ENCODE assay signal across 1 cellular context in genomic region chr14:50532502-50533313, GRCh38.
TF ChIP-seq lines count a peak whose summit lies in the region.

Gene MAP4K5 (minus strand): TSS chr14:50532569. CDS start chr14:50532049, 520 bp downstream.

TF ChIP-seq in HepG2, 621 proteins besides CTCF, POLR2A, EP300 and RAD21 (continued from another document):
- peak; percentile 58 for TF ChIP-seq HNRNPLL (IDR thresholded peaks at IDR 0.05; ENCODE audit: low read depth, low read length, poor library complexity, severe bottlenecking)
- no peak for TF ChIP-seq ZNF75D (CRISPR knock-in tag; IDR thresholded peaks at IDR 0.05; ENCODE audit: borderline replicate concordance)
- peak; percentile 84 for TF ChIP-seq ARID4A (CRISPR knock-in tag; IDR thresholded peaks at IDR 0.05; ENCODE audit: borderline replicate concordance)
- 0 out of 2 replicates have a peak, but pooled peaks have one; percentile 37 for TF ChIP-seq ZNF343 (CRISPR knock-in tag; IDR thresholded peaks at IDR 0.05)
- no peak; the same call in 1 of the 2 replicates for TF ChIP-seq HOXA5 (CRISPR knock-in tag; IDR thresholded peaks at IDR 0.05)
- no peak for TF ChIP-seq TFAP4 (IDR thresholded peaks at IDR 0.05; ENCODE audit: borderline replicate concordance, low read depth)
- TF ChIP-seq ZNF577 (CRISPR knock-in tag; IDR thresholded peaks at IDR 0.05; ENCODE audit: borderline replicate concordance, low read depth): no peak
- no peak for TF ChIP-seq ZFP1 (CRISPR knock-in tag; IDR thresholded peaks at IDR 0.05)
- peak; percentile 51; the same call in 1 of the 2 replicates for TF ChIP-seq MEF2D (CRISPR knock-in tag; IDR thresholded peaks at IDR 0.05)
- TF ChIP-seq ZBTB20 (CRISPR knock-in tag; IDR thresholded peaks at IDR 0.05; ENCODE audit: borderline replicate concordance, low read depth): 0 out of 2 replicates have a peak, but pooled peaks have one; percentile 18
- TF ChIP-seq MTF2 (CRISPR knock-in tag; IDR thresholded peaks at IDR 0.05; ENCODE audit: borderline replicate concordance): no peak
- TF ChIP-seq MYPOP (CRISPR knock-in tag; IDR thresholded peaks at IDR 0.05): no peak
- 0 out of 2 replicates have a peak, but pooled peaks have one; percentile 46 for TF ChIP-seq ISL2 (CRISPR knock-in tag; IDR thresholded peaks at IDR 0.05)
- TF ChIP-seq ZBTB25 (CRISPR knock-in tag; IDR thresholded peaks at IDR 0.05): no peak; the same call in 1 of the 2 replicates
- TF ChIP-seq FOXM1 (CRISPR knock-in tag; IDR thresholded peaks at IDR 0.05): no peak
- no peak for TF ChIP-seq ZNF7 (CRISPR knock-in tag; IDR thresholded peaks at IDR 0.05)
- TF ChIP-seq CHCHD3 (CRISPR knock-in tag; IDR thresholded peaks at IDR 0.05): no peak
- no peak for TF ChIP-seq ZNF24 (IDR thresholded peaks at IDR 0.05)
- TF ChIP-seq ZNF224 (CRISPR knock-in tag; IDR thresholded peaks at IDR 0.05): peak; percentile 61; the same call in 1 of the 2 replicates
- TF ChIP-seq ZXDC (CRISPR knock-in tag; IDR thresholded peaks at IDR 0.05): no peak
- no peak; the same call in 1 of the 2 replicates for TF ChIP-seq ZNF776 (CRISPR knock-in tag; IDR thresholded peaks at IDR 0.05)
- TF ChIP-seq MAFK (conservative IDR thresholded peaks at IDR 0.05 in 1 of 2, IDR thresholded peaks at IDR 0.05 in 1 of 2; ENCODE audit: low read length in 2 of 2): no peak
- TF ChIP-seq ETV6 (CRISPR knock-in tag; conservative IDR thresholded peaks at IDR 0.05): no peak
- TF ChIP-seq HNF4G (IDR thresholded peaks at IDR 0.05; ENCODE audit: borderline replicate concordance, low read depth, low read length): peak; percentile 45; the same call in 1 of the 2 replicates
- 0 out of 2 replicates have a peak, but pooled peaks have one; percentile 35 for TF ChIP-seq HNF4G (CRISPR knock-in tag; IDR thresholded peaks at IDR 0.05; ENCODE audit: borderline replicate concordance, low read depth)
- TF ChIP-seq ZSCAN30 (CRISPR knock-in tag; IDR thresholded peaks at IDR 0.05): no peak
- TF ChIP-seq ZNF510 (CRISPR knock-in tag; IDR thresholded peaks at IDR 0.05; ENCODE audit: low read depth): peak; percentile 24; the same call in 1 of the 2 replicates
- peak; percentile 95 for TF ChIP-seq MYC (CRISPR knock-in tag; IDR thresholded peaks at IDR 0.05; ENCODE audit: borderline replicate concordance)
- TF ChIP-seq ZNF564 (CRISPR knock-in tag; IDR thresholded peaks at IDR 0.05): 0 out of 2 replicates have a peak, but pooled peaks have one; percentile 46
- TF ChIP-seq EEA1 (CRISPR knock-in tag; IDR thresholded peaks at IDR 0.05; ENCODE audit: borderline replicate concordance): no peak
- no peak for TF ChIP-seq ZNF747 (CRISPR knock-in tag; IDR thresholded peaks at IDR 0.05; ENCODE audit: borderline replicate concordance)
- TF ChIP-seq DR1 (CRISPR knock-in tag; IDR thresholded peaks at IDR 0.05): no peak
- no peak for TF ChIP-seq TEAD2 (CRISPR knock-in tag; IDR thresholded peaks at IDR 0.05)
- TF ChIP-seq ATAD3A (CRISPR knock-in tag; IDR thresholded peaks at IDR 0.05): no peak
- no peak for TF ChIP-seq ZNF878 (CRISPR knock-in tag; IDR thresholded peaks at IDR 0.05)
- no peak for TF ChIP-seq CBX2 (IDR thresholded peaks at IDR 0.05; ENCODE audit: low read depth, low read length)
- TF ChIP-seq CBX2 (CRISPR knock-in tag; IDR thresholded peaks at IDR 0.05; ENCODE audit: low read depth): no peak
- TF ChIP-seq ZC3H13 (CRISPR knock-in tag; IDR thresholded peaks at IDR 0.05): 0 out of 2 replicates have a peak, but pooled peaks have one; percentile 36
